ENCODE assay signal across 10 cellular contexts in genomic region chrX:132463411-132463810, GRCh38. TPM values are rescaled to one million over a fixed set of nuclear protein-coding genes. Genes with fewer than 3 reads are reported as not detected.
DNase-seq lines count a peak whose midpoint lies in the region; ATAC-seq, FAIRE-seq and TF ChIP-seq lines count a peak whose summit lies in the region.
"Had no signal": no experiment of that assay in that cellular context is flagged by ENCODE, and none has a peak within 500 bp of the region (broad histone marks: within the 10 kb centered on the region; RNA-seq: fewer than 3 reads in every experiment).

No MANE protein-coding gene starts in this region.

- H2AFZ ChIP-seq in neuronal stem cell (ENCODE audit: low read length), result no peak overlapping the region

- TF ChIP-seq CTCF in 22Rv1 (IDR thresholded peaks at IDR 0.05), result peak; percentile 52
- TF ChIP-seq CTCF in DOHH2 (IDR thresholded peaks at IDR 0.05; ENCODE audit: low read depth, low read length, poor library complexity, severe bottlenecking), result peak; percentile 43
- TF ChIP-seq CTCF in fibroblast of mammary gland (conservative IDR thresholded peaks at IDR 0.05; ENCODE audit: control insufficient read depth, insufficient read depth, low read depth, low read length), result peak; percentile 63

- no peak overlapping the region for H2BK120ac ChIP-seq in neuronal stem cell (ENCODE audit: low read depth, low read length)

- no peak overlapping the region for H4K8ac ChIP-seq in neuronal stem cell (ENCODE audit: low read depth, low read length)

- H3K27ac ChIP-seq in 22Rv1 (no peak overlapping the region), DOHH2 (ENCODE audit: low read depth, low read length) (no peak overlapping the region), neuronal stem cell (replicated peaks; ENCODE audit: low read length) (no peak overlapping the region)

- peak; percentile 78 for FAIRE-seq in RCC 7860 (lab: Jason Lieb, UNC)

- no peaks in the 10 kb centered on the region for H3K79me1 ChIP-seq in neuronal stem cell (ENCODE audit: low read depth, low read length)

- DNase-seq in RCC 7860 (ENCODE audit: low spot score), result peak; percentile 4
- DNase-seq in fibroblast of mammary gland (ENCODE audit: low read depth), result peak; percentile 51
- no peak for DNase-seq in NCI-H2081 treated with DMSO at 0.1 percent for 48 hours (lab: John Stamatoyannopoulos, UW)
- no peak for DNase-seq in neuronal stem cell (ENCODE audit: low spot score)
- DNase-seq in NCI-H2196 (lab: John Stamatoyannopoulos, UW; ENCODE audit: unreplicated experiment), result no peak
- DNase-seq: NCI-H1105 had no signal

- H3K18ac ChIP-seq in neuronal stem cell (ENCODE audit: low read length), result no peak overlapping the region

- H2BK12ac ChIP-seq in neuronal stem cell (ENCODE audit: low read length), result no peak overlapping the region

- peaks cover 25% of the 10 kb centered on the region for H3K79me2 ChIP-seq in DOHH2 (ENCODE audit: control insufficient read depth, low read length)

- no peak overlapping the region for H3K14ac ChIP-seq in neuronal stem cell (ENCODE audit: low read length)

- no peak overlapping the region for H4K91ac ChIP-seq in neuronal stem cell (ENCODE audit: low read depth, low read length, poor library complexity)

- no peak overlapping the region for H2BK15ac ChIP-seq in neuronal stem cell (ENCODE audit: low read length)

- no peak overlapping the region for H3K4ac ChIP-seq in neuronal stem cell (ENCODE audit: low read length)

- H3K4me1 ChIP-seq in DOHH2 (ENCODE audit: control insufficient read depth, low read length), result no peaks in the 10 kb centered on the region
- no peaks in the 10 kb centered on the region for H3K4me1 ChIP-seq in neuronal stem cell (ENCODE audit: control insufficient read depth in 2 of 2, insufficient read depth in 1 of 2, low read depth in 1 of 2, low read length in 2 of 2)

- H3K4me3 ChIP-seq in DOHH2 (ENCODE audit: low read length) (no peak overlapping the region), fibroblast of mammary gland (ENCODE audit: control insufficient read depth, low read depth, low read length) (no peak overlapping the region), neuronal stem cell (ENCODE audit: low read length in 2 of 2) (no peak overlapping the region)

- H3K36me3 ChIP-seq in DOHH2 (ENCODE audit: control insufficient read depth, low read length) (no peaks in the 10 kb centered on the region), neuronal stem cell (replicated peaks in 1 of 2; ENCODE audit: control insufficient read depth in 2 of 2, insufficient read depth in 2 of 2, low read length in 2 of 2) (no peaks in the 10 kb centered on the region)

- H4K20me1 ChIP-seq in DOHH2 (ENCODE audit: control insufficient read depth, insufficient read depth, low read depth, low read length), result no peaks in the 10 kb centered on the region

- H3K27me3 ChIP-seq in DOHH2 (ENCODE audit: control insufficient read depth, low read length) (no peaks in the 10 kb centered on the region), neuronal stem cell (ENCODE audit: control insufficient read depth in 3 of 3, insufficient read depth in 3 of 3, low read depth in 1 of 3, low read length in 3 of 3) (no peaks in the 10 kb centered on the region)

- ATAC-seq in HG03097 (IDR thresholded peaks at IDR 0.05; ENCODE audit: low FRiP score, unreplicated experiment), result no peak
- ATAC-seq: stimulated activated memory B cell treated with anti-CD40 and anti-IgM and Interleukin-4, amounts not matched to agents 10 μg/mL and 1 μg/mL and 100 μg/mL, for 72 hours had no signal

- no peaks in the 10 kb centered on the region for H3K9me2 ChIP-seq in DOHH2 (replicated peaks; ENCODE audit: control insufficient read depth, low read length)

- H2AK5ac ChIP-seq in neuronal stem cell (ENCODE audit: low read depth, low read length), result no peak overlapping the region

- H3K23ac ChIP-seq in neuronal stem cell (ENCODE audit: low read depth, low read length, poor library complexity), result no peak overlapping the region

- no peak overlapping the region for H2BK5ac ChIP-seq in neuronal stem cell (ENCODE audit: low read length)

- H3K9me3 ChIP-seq in DOHH2 (ENCODE audit: control insufficient read depth, insufficient read depth, low read length) (no peaks in the 10 kb centered on the region), neuronal stem cell (replicated peaks in 1 of 2; ENCODE audit: control insufficient read depth in 2 of 2, insufficient read depth in 1 of 2, low read depth in 1 of 2, low read length in 2 of 2) (peaks cover 0 to 5% of the 10 kb centered on the region in 2 donors)

- no CpG with 5 or more reads among the region's 8 CpGs for WGBS in neuronal stem cell (ENCODE audit: extremely low coverage in 2 of 2, insufficient read length in 2 of 2, insufficient replicate concordance in 1 of 2), 2 donors

- no peak overlapping the region for H3K9ac ChIP-seq in neuronal stem cell (ENCODE audit: low read depth, low read length, poor library complexity)

- H3K4me2 ChIP-seq in DOHH2 (ENCODE audit: low read length) (no peak overlapping the region), neuronal stem cell (ENCODE audit: insufficient read depth, low read length, poor library complexity, severe bottlenecking) (no peak overlapping the region)

- H3F3A ChIP-seq in DOHH2 (ENCODE audit: control insufficient read depth, insufficient read depth), result no peaks in the 10 kb centered on the region

RNA-seq across cellular contexts. Expression of gene MBNL3, which starts 25.4 kb away (rescaled TPM):
- polyA plus RNA-seq in neuronal stem cell (2013, experiment 1 of 2), result 0.93 TPM
- polyA plus RNA-seq in neuronal stem cell (2013, experiment 2 of 2), result 1.0 TPM

Comparison
In these comparisons a context has a peak if more than half of its experiments do, and no peak if none do; other contexts are left out.
1. DNase-seq: peak in RCC 7860 (single experiment) and fibroblast of mammary gland (single experiment); none in NCI-H2081 treated with DMSO at 0.1 percent for 48 hours (single experiment), neuronal stem cell (single experiment) and NCI-H2196 (single experiment).
2. Peak in every context shown above with its lines, with median percentiles within 50 percentile points of each other: CTCF ChIP-seq.